ENCODE assay signal across 10 cellular contexts in genomic region chr1:15155191-15155590, GRCh38. TPM values are rescaled to one million over a fixed set of nuclear protein-coding genes. Genes with fewer than 3 reads are reported as not detected.
DNase-seq lines count a peak whose midpoint lies in the region; ATAC-seq and TF ChIP-seq lines count a peak whose summit lies in the region.
"Had no signal": no experiment of that assay in that cellular context is flagged by ENCODE, and none has a peak within 500 bp of the region (broad histone marks: within the 10 kb centered on the region; RNA-seq: fewer than 3 reads in every experiment).

No MANE protein-coding gene starts in this region.

- peak overlapping the region; percentile 62 for H3K4me2 ChIP-seq in smooth muscle cell

- no peaks in the 10 kb centered on the region for H3K36me3 Mint-ChIP-seq in WTC11
- peaks cover 0 to 7% (median 0%) of the 10 kb centered on the region in 3 donors for H3K36me3 Mint-ChIP-seq in immature natural killer cell

- POLR2A ChIA-PET in HEK293 (lab: Yijun Ruan, JAX): no interaction called here
- POLR2A ChIA-PET in WTC11 (lab: Charles Lee): no interaction called here

- no peak for DNase-seq in WTC11 (ENCODE audit: low spot score)
- no peak for DNase-seq in immature natural killer cell
- no peak for DNase-seq in smooth muscle cell (lab: John Stamatoyannopoulos, UW; ENCODE audit: unreplicated experiment)
- no peak for DNase-seq in retina
- DNase-seq in NCI-H510A (lab: John Stamatoyannopoulos, UW): no peak
- DNase-seq in OCI-M2 (lab: John Stamatoyannopoulos, UW; ENCODE audit: unreplicated experiment): no peak
- DNase-seq: activated CD4-positive, alpha-beta T cell treated with anti-CD3 and anti-CD28 coated beads for 1 hour; activated naive CD4-positive, alpha-beta T cell treated with anti-CD3 and anti-CD28 coated beads, Interleukin-2, amount 50 U/mL, for 16 hours; stimulated activated naive CD8-positive, alpha-beta T cell treated with anti-CD3 and anti-CD28 coated beads, Interleukin-15, amount 100 ng/mL, for 72 hours had no signal

- CTCF ChIA-PET in HEK293 (lab: Yijun Ruan, JAX) (interaction anchor here (0.6 kb wide), 1 partner anchor 1380 kb away, joined by 3 read pairs; no protein-coding TSS in a partner anchor), WTC11 (lab: Charles Lee) (interaction anchor here (1.2 to 5.8 kb wide), 3 partner anchors 16 to 116 kb away, joined by 5 to 60 read pairs (median 8); no protein-coding TSS in a partner anchor)

- 0 out of 2 replicates have a peak, but pooled peaks cover 2% of the 10 kb centered on the region for H3K4me1 ChIP-seq in HEK293 (ENCODE audit: control insufficient read depth, insufficient read depth, low read length)
- no peaks in the 10 kb centered on the region for H3K4me1 ChIP-seq in smooth muscle cell (ENCODE audit: low read depth)

- H3K4me3 Mint-ChIP-seq in WTC11: peak overlapping the region; percentile 81
- H3K4me3 Mint-ChIP-seq in immature natural killer cell: peak overlapping the region in 4 of 5 donors; percentile 33 to 62 (median 50)

- H4K20me1 ChIP-seq in smooth muscle cell (ENCODE audit: low read depth): peaks cover 8% of the 10 kb centered on the region

- H2AFZ ChIP-seq in smooth muscle cell (ENCODE audit: low read depth): no peak overlapping the region

- ATAC-seq in WTC11: no peak

- H3K9ac ChIP-seq in smooth muscle cell (ENCODE audit: low read depth): no peak overlapping the region

- peaks cover 30% of the 10 kb centered on the region for H3F3A ChIP-seq in smooth muscle cell (ENCODE audit: low read depth)

- no peaks in the 10 kb centered on the region for H3K27me3 ChIP-seq in smooth muscle cell (ENCODE audit: low read depth)

- H3K4me3 ChIP-seq in HEK293 (ENCODE audit: low read depth, low read length) (no peak overlapping the region), smooth muscle cell (peak overlapping the region; percentile 83)

- WGBS in smooth muscle cell (ENCODE audit: low lambda C conversion rate): 92% methylated on average over 5 of the region's 5 CpGs

- H3K9me3 ChIP-seq in HEK293 (ENCODE audit: control insufficient read depth, insufficient read depth, low read depth, low read length) (no peaks in the 10 kb centered on the region), smooth muscle cell (replicated peaks; ENCODE audit: low read depth) (no peaks in the 10 kb centered on the region)

- H3K27ac Mint-ChIP-seq in WTC11 (no peak overlapping the region; the same call in 1 of the 2 replicates), immature natural killer cell (peak overlapping the region in 2 of 6 donors; percentile 51 to 59)

- H3K36me3 ChIP-seq in HEK293 (ENCODE audit: control insufficient read depth in 2 of 2, insufficient read depth in 1 of 2, low read length in 2 of 2) (no peaks in the 10 kb centered on the region), smooth muscle cell (ENCODE audit: low read depth) (no peaks in the 10 kb centered on the region)

- peaks cover 7% of the 10 kb centered on the region for H3K79me2 ChIP-seq in smooth muscle cell (ENCODE audit: low read depth)

- H3K27me3 Mint-ChIP-seq in WTC11 (ENCODE audit: low read depth) (peaks cover 23% of the 10 kb centered on the region), immature natural killer cell (ENCODE audit: low read depth in 3 of 3) (peaks cover 9 to 16% (median 15%) of the 10 kb centered on the region in 3 donors)

- TF ChIP-seq CTCF in HEK293 (tag by site-specific recombination; IDR thresholded peaks at IDR 0.05) (no peak), WTC11 (IDR thresholded peaks at IDR 0.05) (no peak), smooth muscle cell (IDR thresholded peaks at IDR 0.05; ENCODE audit: borderline replicate concordance, insufficient read depth, poor library complexity, severe bottlenecking) (no peak)

- peaks cover 56% of the 10 kb centered on the region for H3K4me1 Mint-ChIP-seq in WTC11
- H3K4me1 Mint-ChIP-seq in immature natural killer cell: peaks cover 32 to 34% of the 10 kb centered on the region in 2 donors

- H3K9me3 Mint-ChIP-seq in WTC11 (peaks cover 5% of the 10 kb centered on the region), immature natural killer cell (no peaks in the 10 kb centered on the region)
- H3K9me3 Mint-ChIP-seq: stimulated activated naive CD8-positive, alpha-beta T cell treated with anti-CD3 and anti-CD28 coated beads, Interleukin-15, amount 100 ng/mL, for 72 hours had no signal

- H3K27ac ChIP-seq in HEK293 (ENCODE audit: extremely low read depth, low read depth, low read length) (no peak overlapping the region), smooth muscle cell (ENCODE audit: low read depth) (no peak overlapping the region)

TF ChIP-seq in HEK293, 187 proteins besides CTCF, POLR2A, EP300 and RAD21:
- no peak for TF ChIP-seq WT1 (tag by site-specific recombination; IDR thresholded peaks at IDR 0.05)
- peak; percentile 4; the same call in 1 of the 2 replicates for TF ChIP-seq ZNF768 (tag by site-specific recombination; IDR thresholded peaks at IDR 0.05)
- TF ChIP-seq SP3 (tag by site-specific recombination; IDR thresholded peaks at IDR 0.05): no peak

TF ChIP-seq in WTC11, 78 proteins besides CTCF, POLR2A, EP300 and RAD21:
- TF ChIP-seq, protein P1, sequence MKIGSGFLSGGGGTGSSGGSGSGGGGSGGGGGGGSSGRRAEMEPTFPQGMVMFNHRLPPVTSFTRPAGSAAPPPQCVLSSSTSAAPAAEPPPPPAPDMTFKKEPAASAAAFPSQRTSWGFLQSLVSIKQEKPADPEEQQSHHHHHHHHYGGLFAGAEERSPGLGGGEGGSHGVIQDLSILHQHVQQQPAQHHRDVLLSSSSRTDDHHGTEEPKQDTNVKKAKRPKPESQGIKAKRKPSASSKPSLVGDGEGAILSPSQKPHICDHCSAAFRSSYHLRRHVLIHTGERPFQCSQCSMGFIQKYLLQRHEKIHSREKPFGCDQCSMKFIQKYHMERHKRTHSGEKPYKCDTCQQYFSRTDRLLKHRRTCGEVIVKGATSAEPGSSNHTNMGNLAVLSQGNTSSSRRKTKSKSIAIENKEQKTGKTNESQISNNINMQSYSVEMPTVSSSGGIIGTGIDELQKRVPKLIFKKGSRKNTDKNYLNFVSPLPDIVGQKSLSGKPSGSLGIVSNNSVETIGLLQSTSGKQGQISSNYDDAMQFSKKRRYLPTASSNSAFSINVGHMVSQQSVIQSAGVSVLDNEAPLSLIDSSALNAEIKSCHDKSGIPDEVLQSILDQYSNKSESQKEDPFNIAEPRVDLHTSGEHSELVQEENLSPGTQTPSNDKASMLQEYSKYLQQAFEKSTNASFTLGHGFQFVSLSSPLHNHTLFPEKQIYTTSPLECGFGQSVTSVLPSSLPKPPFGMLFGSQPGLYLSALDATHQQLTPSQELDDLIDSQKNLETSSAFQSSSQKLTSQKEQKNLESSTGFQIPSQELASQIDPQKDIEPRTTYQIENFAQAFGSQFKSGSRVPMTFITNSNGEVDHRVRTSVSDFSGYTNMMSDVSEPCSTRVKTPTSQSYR (CRISPR knock-in tag; IDR thresholded peaks at IDR 0.05): no peak
- TF ChIP-seq SMAD4 (CRISPR knock-in tag; IDR thresholded peaks at IDR 0.05): no peak
- TF ChIP-seq SP1 (CRISPR knock-in tag; conservative IDR thresholded peaks at IDR 0.05): no peak
- no peak for TF ChIP-seq RORB (CRISPR knock-in tag; IDR thresholded peaks at IDR 0.05)
- no peak for TF ChIP-seq NFE2L1 (CRISPR knock-in tag; IDR thresholded peaks at IDR 0.05)
- no peak for TF ChIP-seq NR3C1 (CRISPR knock-in tag; conservative IDR thresholded peaks at IDR 0.05; ENCODE audit: low read depth)
TF ChIP-seq in WTC11: peak in this region for 0.

RNA-seq across cellular contexts. Expression of gene TMEM51, which starts 1.6 kb away (rescaled TPM):
- total RNA-seq in WTC11 (2021) (9.2 to 10.4 TPM (median 9.4 TPM) in 3 replicates), smooth muscle cell (9.5 and 9.8 TPM in 2 replicates)
- polyA plus RNA-seq in immature natural killer cell (not detected), smooth muscle cell (10.4 and 14.8 TPM in 2 replicates)
